1 cellular context compared by ENCODE assay signal in genomic region chr22:43955040-43955882, GRCh38.
TF ChIP-seq lines count a peak whose summit lies in the region.

TSS of gene SAMM50 (plus strand) at chr22:43955442. CDS start at chr22:43955578, 136 bp downstream.

TF ChIP-seq in GM12878, 131 proteins besides CTCF, POLR2A, EP300 and RAD21 (continued from another document):
- TF ChIP-seq ATF2 (IDR thresholded peaks at IDR 0.05; ENCODE audit: low read length): no peak
TF ChIP-seq in GM12878: peak in this region for 52.
